21 cellular contexts compared by ENCODE assay signal in genomic region chr2:197920088-197920487, GRCh38.
"Had no signal": no experiment of that assay in that cellular context is flagged by ENCODE, and none has a peak within 500 bp of the region (broad histone marks: within the 10 kb centered on the region; RNA-seq: fewer than 3 reads in every experiment).

No MANE protein-coding gene starts in this region.

- H3K4me3 ChIP-seq: heart left ventricle, ovary, spleen, thoracic aorta, transverse colon had no signal

- H3K36me3 ChIP-seq: heart left ventricle, ovary, spleen, thoracic aorta, transverse colon had no signal

- DNase-seq: cerebellar nuclear complex; effector memory CD8-positive, alpha-beta T cell; erythroblast; foreskin keratinocyte; heart left ventricle; hippocampal formation; left colon; mesendoderm; naive thymus-derived CD8-positive, alpha-beta T cell; nucleus accumbens; ovary; right cardiac atrium; spleen; stimulated activated CD4-positive, alpha-beta T cell treated with anti-CD3 and anti-CD28 coated beads, Interleukin-15, amount 100 ng/mL, for 24 hours; stimulated activated CD4-positive, alpha-beta T cell treated with anti-CD3 and anti-CD28 coated beads, Interleukin-1b, Interleukin-23, amount 100 ng/mL, for 48 hours; stimulated activated CD4-positive, alpha-beta T cell treated with anti-CD3 and anti-CD28 coated beads, Interleukin-4, amount 100 ng/mL, for 24 hours; stimulated activated naive CD8-positive, alpha-beta T cell treated with anti-CD3 and anti-CD28 coated beads, Interleukin-15, amount 100 ng/mL, for 72 hours; transverse colon had no signal

- H3K9me3 ChIP-seq: heart left ventricle, ovary, spleen, thoracic aorta, transverse colon had no signal

- H3K27ac ChIP-seq: foreskin keratinocyte, ovary, thoracic aorta, transverse colon had no signal

- FAIRE-seq: colon had no signal

- H3K27me3 ChIP-seq: foreskin keratinocyte, heart left ventricle, ovary, transverse colon had no signal

- H3K4me1 ChIP-seq: foreskin keratinocyte, transverse colon had no signal

- ATAC-seq: effector memory CD8-positive, alpha-beta T cell; left colon; naive thymus-derived CD8-positive, alpha-beta T cell; stimulated activated memory B cell treated with anti-CD40 and anti-IgM and Interleukin-4, amounts not matched to agents 10 μg/mL and 1 μg/mL and 100 μg/mL, for 72 hours; stimulated activated naive CD8-positive, alpha-beta T cell treated with anti-CD3 and anti-CD28 coated beads, Interleukin-15, amount 100 ng/mL, for 72 hours had no signal
